ENCODE assay signal across 30 cellular contexts in genomic region chr12:93984005-93984404, GRCh38.
"Had no signal": no experiment of that assay in that cellular context is flagged by ENCODE, and none has a peak within 500 bp of the region (broad histone marks: within the 10 kb centered on the region; RNA-seq: fewer than 3 reads in every experiment).

No MANE protein-coding gene starts in this region.

- DNase-seq: hypothalamus; immature natural killer cell; kidney; left colon; left lung; lower lobe of right lung; mammary epithelial cell; mesenchymal stem cell; naive thymus-derived CD8-positive, alpha-beta T cell; nucleus accumbens; pancreas; posterior cingulate gyrus; retina; right cardiac atrium; sigmoid colon; small intestine; spleen; stimulated activated CD4-positive, alpha-beta T cell treated with anti-CD3 and anti-CD28 coated beads, Interleukin-4, amount 100 ng/mL, for 24 hours; stimulated activated naive CD4-positive, alpha-beta T cell; substantia nigra; thyroid gland; transverse colon; upper lobe of left lung had no signal

- H3K9me3 Mint-ChIP-seq: immature natural killer cell; stimulated activated effector memory CD8-positive, alpha-beta T cell treated with anti-CD3 and anti-CD28 coated beads, Interleukin-12 subunit alpha, Interleukin-12 subunit beta, amount 100 ng/mL, for 72 hours; stimulated activated naive CD8-positive, alpha-beta T cell treated with anti-CD3 and anti-CD28 coated beads, Interleukin-15, Interleukin-2, amounts not matched to agents 100 ng/mL and 50 ng/mL, for 24 hours had no signal

- H3K36me3 Mint-ChIP-seq: immature natural killer cell; naive thymus-derived CD8-positive, alpha-beta T cell; stimulated activated effector memory CD8-positive, alpha-beta T cell treated with anti-CD3 and anti-CD28 coated beads, Interleukin-12 subunit alpha, Interleukin-12 subunit beta, amount 100 ng/mL, for 72 hours had no signal

- H3K4me1 ChIP-seq: left lung, pancreas, prostate gland, spleen, thyroid gland, transverse colon, vagina had no signal

- H3K27ac Mint-ChIP-seq: immature natural killer cell; naive thymus-derived CD8-positive, alpha-beta T cell; nephron; stimulated activated effector memory CD8-positive, alpha-beta T cell treated with anti-CD3 and anti-CD28 coated beads, Interleukin-12 subunit alpha, Interleukin-12 subunit beta, amount 100 ng/mL, for 72 hours; stimulated activated naive CD8-positive, alpha-beta T cell treated with anti-CD3 and anti-CD28 coated beads, Interleukin-15, Interleukin-2, amounts not matched to agents 100 ng/mL and 50 ng/mL, for 24 hours had no signal

- H3K4me1 Mint-ChIP-seq: immature natural killer cell had no signal

- FAIRE-seq: islet of Langerhans, kidney, pancreas, small intestine had no signal

- H3K4me3 Mint-ChIP-seq: immature natural killer cell; naive thymus-derived CD8-positive, alpha-beta T cell; nephron; neural crest cell; stimulated activated effector memory CD8-positive, alpha-beta T cell treated with anti-CD3 and anti-CD28 coated beads, Interleukin-12 subunit alpha, Interleukin-12 subunit beta, amount 100 ng/mL, for 72 hours; stimulated activated naive CD8-positive, alpha-beta T cell treated with anti-CD3 and anti-CD28 coated beads, Interleukin-15, Interleukin-2, amounts not matched to agents 100 ng/mL and 50 ng/mL, for 24 hours had no signal

- H3K27ac ChIP-seq: left lung, lower lobe of right lung, pancreas, prostate gland, sigmoid colon, spleen, thyroid gland, transverse colon, upper lobe of left lung, vagina had no signal

- H3K27me3 ChIP-seq: left lung, pancreas, sigmoid colon, thyroid gland, transverse colon, upper lobe of left lung, vagina had no signal

- ATAC-seq: left colon; left lung; lower lobe of right lung; naive thymus-derived CD8-positive, alpha-beta T cell; pancreas; right cardiac atrium; stimulated activated effector memory CD8-positive, alpha-beta T cell treated with anti-CD3 and anti-CD28 coated beads, Interleukin-12 subunit alpha, Interleukin-12 subunit beta, amount 100 ng/mL, for 72 hours had no signal

- H3K27me3 Mint-ChIP-seq: stimulated activated naive CD8-positive, alpha-beta T cell treated with anti-CD3 and anti-CD28 coated beads, Interleukin-15, Interleukin-2, amounts not matched to agents 100 ng/mL and 50 ng/mL, for 24 hours had no signal

- H3K36me3 ChIP-seq: left lung, lower lobe of right lung, pancreas, prostate gland, sigmoid colon, spleen, thyroid gland, transverse colon, upper lobe of left lung, vagina had no signal

- H3K9me3 ChIP-seq: left lung, lower lobe of right lung, pancreas, prostate gland, sigmoid colon, spleen, thyroid gland, transverse colon, upper lobe of left lung, vagina had no signal

- H3K4me3 ChIP-seq: left lung, lower lobe of right lung, pancreas, prostate gland, sigmoid colon, spleen, thyroid gland, transverse colon, upper lobe of left lung, vagina had no signal
